18 cellular contexts compared by ENCODE assay signal in the genomic region with DNA sequence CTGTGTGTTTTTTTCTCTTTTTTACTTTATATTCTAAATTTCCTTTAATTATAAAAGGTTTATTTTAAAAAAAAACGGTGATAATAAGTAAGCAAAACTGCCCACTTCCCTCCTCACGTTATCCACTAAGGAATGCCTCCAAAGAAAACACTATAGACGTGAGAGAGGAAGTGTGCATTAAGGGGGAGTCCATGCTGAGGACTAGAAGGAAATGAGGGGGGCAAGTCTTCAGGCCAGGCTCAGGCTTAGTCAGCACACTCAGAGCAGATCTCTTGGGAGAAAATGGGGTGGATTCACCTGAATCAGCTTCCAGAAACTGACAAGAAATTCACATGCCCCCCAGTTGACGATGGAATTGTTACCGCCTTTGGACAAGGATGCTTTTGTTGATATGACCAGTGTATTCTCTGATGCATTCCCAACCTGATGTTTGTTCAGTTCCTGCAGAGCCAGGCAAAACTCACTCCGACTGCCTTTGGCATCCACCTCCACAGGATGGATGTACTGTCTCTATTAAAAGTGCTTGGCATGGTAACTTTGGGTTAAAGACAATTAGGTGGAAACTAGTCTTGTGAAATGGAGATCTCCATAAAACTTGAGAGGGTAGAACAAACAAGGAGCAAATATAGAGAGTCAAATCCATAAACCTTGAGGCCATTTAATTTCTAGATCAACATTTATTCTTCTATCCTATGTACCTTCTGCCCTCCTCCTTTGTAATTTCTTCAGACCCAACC.
"Had no signal": no experiment of that assay in that cellular context is flagged by ENCODE, and none has a peak within 500 bp of the region (broad histone marks: within the 10 kb centered on the region; RNA-seq: fewer than 3 reads in every experiment).

No MANE protein-coding gene starts in this region.

- DNase-seq: KBM-7, MM.1S, NCI-H1092 treated with DMSO at 0.1 percent for 48 hours, NCI-H1436, NCI-H187, NCI-H2081, NCI-H2107, NCI-H2227 treated with DMSO at 0.1 percent for 48 hours, NCI-H446, NCI-H510A, NCI-H524 treated with DMSO at 0.1 percent for 48 hours, NCI-H69, NCI-H774, PC-3, SHP77, SK-N-SH had no signal

- H3K27ac ChIP-seq: RWPE1 had no signal

- H3K9me3 ChIP-seq: SK-N-SH had no signal

- H3K9ac ChIP-seq: SK-N-SH had no signal

- H3K9me2 ChIP-seq: SK-N-SH had no signal

- H3K4me2 ChIP-seq: SK-N-SH had no signal

- ATAC-seq: Panc1, PC-3 had no signal
